ENCODE assay signal across 25 cellular contexts in genomic region chrX:79645749-79646148, GRCh38.
DNase-seq lines count a peak whose midpoint lies in the region; ATAC-seq, FAIRE-seq and TF ChIP-seq lines count a peak whose summit lies in the region.
"Had no signal": no experiment of that assay in that cellular context is flagged by ENCODE, and none has a peak within 500 bp of the region (broad histone marks: within the 10 kb centered on the region; RNA-seq: fewer than 3 reads in every experiment).

No MANE protein-coding gene starts in this region.

- no peak for DNase-seq in osteocyte (ENCODE audit: extremely low spot score, unreplicated experiment)
- DNase-seq in substantia nigra (lab: John Stamatoyannopoulos, UW), result no peak
- DNase-seq in A673 (ENCODE audit: low spot score), result no peak
- DNase-seq in stimulated activated CD4-positive, alpha-beta T cell treated with anti-CD3 and anti-CD28 coated beads, Interleukin-1b, Interleukin-23, amount 100 ng/mL, for 48 hours, result no peak
- DNase-seq: 8988T; BE2C; C1 segment of cervical spinal cord; CD4-positive, CD25-positive, alpha-beta regulatory T cell; CD8-positive, alpha-beta memory T cell; COR-L47; DMS 273 treated with DMSO at 0.1 percent for 48 hours; DND-41; EL; GM23248; Karpas-422; KBM-7 had no signal

- H3K4me1 Mint-ChIP-seq in osteocyte (ENCODE audit: unreplicated experiment), result no peaks in the 10 kb centered on the region
- H3K4me1 Mint-ChIP-seq: CD4-positive, CD25-positive, alpha-beta regulatory T cell; CD8-positive, alpha-beta memory T cell; IgD-negative memory B cell had no signal

- H3K4me3 Mint-ChIP-seq in osteocyte (ENCODE audit: unreplicated experiment), result no peak overlapping the region
- H3K4me3 Mint-ChIP-seq: CD4-positive, CD25-positive, alpha-beta regulatory T cell; CD8-positive, alpha-beta memory T cell; IgD-negative memory B cell had no signal

- ATAC-seq in GM18511 (IDR thresholded peaks at IDR 0.05; ENCODE audit: unreplicated experiment) (peak; percentile 65), GM19395 (IDR thresholded peaks at IDR 0.05; ENCODE audit: unreplicated experiment) (peak; percentile 63), HG03354 (IDR thresholded peaks at IDR 0.05; ENCODE audit: poor library complexity, severe bottlenecking, unreplicated experiment) (peak; percentile 52)
- ATAC-seq: HepG2 had no signal

- POLR2A ChIA-PET in A673 (lab: Charles Lee; ENCODE audit: low non-redundant PET), result no interaction called here

- BruUV-seq in A673 (replicated peaks; lab: Mats Ljungman, UMichigan), result no TSS peak

- no peak overlapping the region for H3K27ac Mint-ChIP-seq in osteocyte (ENCODE audit: unreplicated experiment)
- H3K27ac Mint-ChIP-seq: CD4-positive, CD25-positive, alpha-beta regulatory T cell; CD8-positive, alpha-beta memory T cell; IgD-negative memory B cell had no signal

- H3K9me3 ChIP-seq in A673 (ENCODE audit: low read depth, low read length, poor library complexity, severe bottlenecking), result no peaks in the 10 kb centered on the region
- H3K9me3 ChIP-seq: BE2C, HAP-1 had no signal

- no peaks in the 10 kb centered on the region for H3K9me3 Mint-ChIP-seq in osteocyte (ENCODE audit: unreplicated experiment)
- H3K9me3 Mint-ChIP-seq: CD8-positive, alpha-beta memory T cell had no signal

- H3K36me3 Mint-ChIP-seq in osteocyte (ENCODE audit: unreplicated experiment), result no peaks in the 10 kb centered on the region
- H3K36me3 Mint-ChIP-seq: CD4-positive, CD25-positive, alpha-beta regulatory T cell; CD8-positive, alpha-beta memory T cell; IgD-negative memory B cell had no signal

- CTCF ChIA-PET in A673 (lab: Charles Lee), result no interaction called here

- intact Hi-C loops in A673 (cut with micrococcal nuclease; ENCODE audit: unreplicated experiment), result no loop called here

- H3K36me3 ChIP-seq in A673 (ENCODE audit: insufficient read depth, low read length, poor library complexity, severe bottlenecking), result no peaks in the 10 kb centered on the region
- H3K36me3 ChIP-seq: BE2C, HAP-1 had no signal

- H3K27me3 ChIP-seq in A673 (replicated peaks; ENCODE audit: insufficient read depth, low read depth, low read length, poor library complexity), result no peaks in the 10 kb centered on the region
- H3K27me3 ChIP-seq: BE2C had no signal

- H3K4me3 ChIP-seq in A673 (ENCODE audit: low read depth, low read length, poor library complexity, severe bottlenecking), result no peak overlapping the region
- H3K4me3 ChIP-seq: GM23248, HAP-1 had no signal

- H3K27me3 Mint-ChIP-seq in osteocyte (ENCODE audit: unreplicated experiment), result no peaks in the 10 kb centered on the region
- H3K27me3 Mint-ChIP-seq: CD4-positive, CD25-positive, alpha-beta regulatory T cell; IgD-negative memory B cell had no signal

- FAIRE-seq in islet of Langerhans (lab: Jason Lieb, UNC), result peak; percentile 27
- FAIRE-seq: GM12891, GM18507 had no signal

- H3K4me1 ChIP-seq in A673 (ENCODE audit: insufficient read depth, low read length, poor library complexity, severe bottlenecking), result no peaks in the 10 kb centered on the region
- H3K4me1 ChIP-seq: BE2C, HAP-1 had no signal

- TF ChIP-seq CTCF in osteocyte (IDR thresholded peaks at IDR 0.05), result no peak
- no peak for TF ChIP-seq CTCF in A673 (conservative IDR thresholded peaks at IDR 0.05; ENCODE audit: low read depth, low read length)

- H3K27ac ChIP-seq in substantia nigra (ENCODE audit: low read depth, low read length, poor library complexity, severe bottlenecking) (no peak overlapping the region), A673 (ENCODE audit: low read depth, low read length, poor library complexity, severe bottlenecking) (no peak overlapping the region)
- H3K27ac ChIP-seq: GM23248 had no signal
